In genomic region chr14:91127411-91127810, GRCh38 we compare ENCODE assay signal across 1 cellular context.
TF ChIP-seq lines count a peak whose summit lies in the region.

No MANE protein-coding gene starts in this region.

TF ChIP-seq in IMR-90, 13 proteins besides CTCF, POLR2A, EP300 and RAD21 (continued from another document):
- TF ChIP-seq USF2 (IDR thresholded peaks at IDR 0.05; ENCODE audit: low read depth, low read length): no peak
- no peak for TF ChIP-seq RFX5 (IDR thresholded peaks at IDR 0.05; ENCODE audit: low read depth, low read length)
- no peak for TF ChIP-seq FOS (IDR thresholded peaks at IDR 0.05; ENCODE audit: low read depth, low read length)
- TF ChIP-seq SMC3 (IDR thresholded peaks at IDR 0.05; ENCODE audit: low read depth, low read length): no peak
- no peak for TF ChIP-seq RCOR1 (IDR thresholded peaks at IDR 0.05; ENCODE audit: insufficient replicate concordance, low read length)
- TF ChIP-seq CEBPB (IDR thresholded peaks at IDR 0.05; ENCODE audit: low read depth, low read length): no peak
- no peak for TF ChIP-seq ELK1 (IDR thresholded peaks at IDR 0.05; ENCODE audit: borderline replicate concordance, low read depth, low read length)
- no peak for TF ChIP-seq MXI1 (IDR thresholded peaks at IDR 0.05; ENCODE audit: borderline replicate concordance, low read depth, low read length)
TF ChIP-seq in IMR-90: peak in this region for 0.
